Comparison of ENCODE assay signal across 9 cellular contexts in the genomic region with DNA sequence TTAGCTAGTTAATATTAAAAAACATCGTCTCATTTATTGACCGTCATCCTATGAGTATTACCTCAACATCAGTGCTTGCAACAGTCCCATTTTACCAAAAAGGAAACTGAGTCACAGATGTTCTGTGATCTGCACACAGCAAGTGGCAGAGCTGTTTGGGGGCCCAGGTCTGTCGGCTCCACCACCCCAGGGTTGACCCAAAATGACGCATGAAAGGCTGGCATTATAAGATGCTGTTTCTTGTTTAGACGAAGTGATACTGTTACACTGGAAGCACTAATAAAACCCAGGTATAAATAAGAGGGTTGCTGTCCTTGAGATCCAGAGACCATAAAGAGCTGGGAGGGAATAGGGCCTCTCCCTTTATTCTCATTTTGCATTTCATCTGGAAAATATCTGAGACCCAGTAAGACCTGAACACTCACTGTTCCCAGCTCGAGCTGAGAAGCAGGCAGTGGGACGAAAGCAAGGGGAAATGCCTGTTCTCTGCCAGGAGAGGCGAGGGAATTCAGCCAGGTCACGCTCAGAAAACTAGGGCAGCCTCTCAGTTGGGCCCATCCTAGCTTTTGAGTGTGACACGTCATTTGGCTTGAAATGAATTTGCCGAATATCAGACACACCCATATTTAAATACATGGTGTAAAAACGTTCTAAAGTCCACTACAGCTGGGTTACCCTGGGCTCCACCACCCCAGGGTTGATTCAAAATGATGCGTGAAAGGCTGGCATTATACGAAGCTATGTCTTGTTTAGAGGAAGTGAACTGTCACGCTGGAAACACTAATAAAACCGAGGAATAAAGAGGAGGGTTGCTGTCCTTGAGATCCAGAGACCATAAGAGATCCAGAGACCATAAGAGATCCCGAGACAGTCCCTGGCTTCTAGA. TPM values are rescaled to one million over a fixed set of nuclear protein-coding genes. Genes with fewer than 3 reads are reported as not detected.
DNase-seq lines count a peak whose midpoint lies in the region; ATAC-seq, FAIRE-seq and TF ChIP-seq lines count a peak whose summit lies in the region.
"Had no signal": no experiment of that assay in that cellular context is flagged by ENCODE, and none has a peak within 500 bp of the region (broad histone marks: within the 10 kb centered on the region; RNA-seq: fewer than 3 reads in every experiment).

No MANE protein-coding gene starts in this region.

- WGBS in A549 (ENCODE audit: missing lambda C conversion rate), result 79% methylated on average over 17 of the region's 17 CpGs

- peaks cover 0 to 18% (median 11%) of the 10 kb centered on the region in 3 donors for H3K36me3 ChIP-seq in tibial artery

- H3K4me3 ChIP-seq in A549 (peak overlapping the region; percentile 93; the same call in 2 of the 3 replicates), astrocyte of the spinal cord (ENCODE audit: low read depth, low read length) (peak overlapping the region; percentile 89), tibial artery (peak overlapping the region; percentile 77 to 79)

- DNase-seq in A549 (ENCODE audit: low read depth in 1 of 2, low spot score in 1 of 2) (no peak), astrocyte of the spinal cord (ENCODE audit: low read depth, low spot score) (peak; percentile 37), tibial artery (peak; percentile 82 to 90), SW 1271 (lab: John Stamatoyannopoulos, UW) (no peak), HK-2 (ENCODE audit: unreplicated experiment) (no peak), H4 (ENCODE audit: low spot score) (no peak)

- no peak for ATAC-seq in A549

- peak overlapping the region in 1 of 2 experiments; percentile 93; a peak in 2 of 6 replicates for H3K27ac ChIP-seq in A549
- peak overlapping the region; percentile 13 for H3K27ac ChIP-seq in layer of hippocampus (ENCODE audit: low read depth, low read length)
- peak overlapping the region; percentile 86 for H3K27ac ChIP-seq in tibial artery

- TF ChIP-seq CTCF in A549 (IDR thresholded peaks at IDR 0.05), result no peak
- TF ChIP-seq CTCF in astrocyte of the spinal cord (IDR thresholded peaks at IDR 0.05; ENCODE audit: low read depth, low read length), result no peak
- TF ChIP-seq CTCF in tibial artery (IDR thresholded peaks at IDR 0.05), result no peak

- TF ChIP-seq RAD21 in A549 (conservative IDR thresholded peaks at IDR 0.05 in 1 of 2, IDR thresholded peaks at IDR 0.05 in 1 of 2), result no peak

- no peaks in the 10 kb centered on the region for H3K9me3 ChIP-seq in A549
- H3K9me3 ChIP-seq in tibial artery, result no peaks in the 10 kb centered on the region

- in situ Hi-C loops in astrocyte of the spinal cord (cut with HindIII; ENCODE audit: low sequenced_read_pairs), result no loop called here

- H3K27me3 ChIP-seq in layer of hippocampus (ENCODE audit: control insufficient read depth, insufficient read depth, low read length) (no peaks in the 10 kb centered on the region), tibial artery (no peaks in the 10 kb centered on the region)

- peaks cover 14% of the 10 kb centered on the region; the same call in 1 of the 3 replicates for H3K4me1 ChIP-seq in A549
- H3K4me1 ChIP-seq in tibial artery, result peaks cover 0 to 29% (median 26%) of the 10 kb centered on the region in 4 donors

- peak overlapping the region; percentile 92 for H3K4me2 ChIP-seq in A549

- intact Hi-C loops in tibial artery (cut with DNase I; ENCODE audit: low total_unique reads), result no loop called here

- POLR2A ChIA-PET in A549 (lab: Yijun Ruan, JAX), result interaction anchor here (4.1 kb wide), 1 partner anchor 16 kb away, joined by 18 read pairs; a partner anchor contains a TSS

- CTCF ChIA-PET in A549 (lab: Yijun Ruan, JAX), result interaction anchor here (0.8 to 2.4 kb wide), 3 partner anchors 15 to 269 kb away, joined by 3 to 10 read pairs (median 8); no protein-coding TSS in a partner anchor

- TF ChIP-seq EP300 in A549 (IDR thresholded peaks at IDR 0.05), result no peak

- no peak for FAIRE-seq in A549 (lab: Jason Lieb, UNC)
- FAIRE-seq: islet of Langerhans had no signal

- TF ChIP-seq POLR2A in A549 (IDR thresholded peaks at IDR 0.05; ENCODE audit: low read length) (no peak), GM19193 (IDR thresholded peaks at IDR 0.05; ENCODE audit: extremely low read depth, insufficient read depth, insufficient read length) (peak; percentile 25)

TF ChIP-seq in A549, 52 proteins besides CTCF, POLR2A, EP300 and RAD21:
- TF ChIP-seq, protein P1, sequence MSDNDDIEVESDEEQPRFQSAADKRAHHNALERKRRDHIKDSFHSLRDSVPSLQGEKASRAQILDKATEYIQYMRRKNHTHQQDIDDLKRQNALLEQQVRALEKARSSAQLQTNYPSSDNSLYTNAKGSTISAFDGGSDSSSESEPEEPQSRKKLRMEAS (IDR thresholded peaks at IDR 0.05), result no peak
- TF ChIP-seq JUNB (IDR thresholded peaks at IDR 0.05) (no peak), ESRRA (IDR thresholded peaks at IDR 0.05; ENCODE audit: borderline replicate concordance, low read length) (no peak), GATA3 (IDR thresholded peaks at IDR 0.05; ENCODE audit: borderline replicate concordance) (no peak), MAZ (IDR thresholded peaks at IDR 0.05; ENCODE audit: borderline replicate concordance, low read depth, low read length) (no peak), NFE2L2 (conservative IDR thresholded peaks at IDR 0.05; ENCODE audit: low read length) (no peak), ZFP36 (IDR thresholded peaks at IDR 0.05; ENCODE audit: borderline replicate concordance, partially characterized antibody) (no peak), MYC (IDR thresholded peaks at IDR 0.05; ENCODE audit: borderline replicate concordance, low read length) (no peak), EHF (CRISPR knock-in tag; IDR thresholded peaks at IDR 0.05) (no peak), MAFK (IDR thresholded peaks at IDR 0.05; ENCODE audit: partially characterized antibody) (no peak), CEBPB (IDR thresholded peaks at IDR 0.05) (no peak), HEYL (CRISPR knock-in tag; IDR thresholded peaks at IDR 0.05) (no peak), FOSB (CRISPR knock-in tag; IDR thresholded peaks at IDR 0.05) (no peak)
- TF ChIP-seq, protein P2, sequence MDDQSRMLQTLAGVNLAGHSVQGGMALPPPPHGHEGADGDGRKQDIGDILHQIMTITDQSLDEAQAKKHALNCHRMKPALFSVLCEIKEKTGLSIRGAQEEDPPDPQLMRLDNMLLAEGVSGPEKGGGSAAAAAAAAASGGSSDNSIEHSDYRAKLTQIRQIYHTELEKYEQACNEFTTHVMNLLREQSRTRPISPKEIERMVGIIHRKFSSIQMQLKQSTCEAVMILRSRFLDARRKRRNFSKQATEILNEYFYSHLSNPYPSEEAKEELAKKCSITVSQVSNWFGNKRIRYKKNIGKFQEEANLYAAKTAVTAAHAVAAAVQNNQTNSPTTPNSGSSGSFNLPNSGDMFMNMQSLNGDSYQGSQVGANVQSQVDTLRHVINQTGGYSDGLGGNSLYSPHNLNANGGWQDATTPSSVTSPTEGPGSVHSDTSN (IDR thresholded peaks at IDR 0.05), result no peak
- TF ChIP-seq, protein P3, sequence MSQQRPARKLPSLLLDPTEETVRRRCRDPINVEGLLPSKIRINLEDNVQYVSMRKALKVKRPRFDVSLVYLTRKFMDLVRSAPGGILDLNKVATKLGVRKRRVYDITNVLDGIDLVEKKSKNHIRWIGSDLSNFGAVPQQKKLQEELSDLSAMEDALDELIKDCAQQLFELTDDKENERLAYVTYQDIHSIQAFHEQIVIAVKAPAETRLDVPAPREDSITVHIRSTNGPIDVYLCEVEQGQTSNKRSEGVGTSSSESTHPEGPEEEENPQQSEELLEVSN (IDR thresholded peaks at IDR 0.05; ENCODE audit: borderline replicate concordance, low read depth), result no peak

RNA-seq across cellular contexts. Expression of a gene that starts 1.4 kb away (rescaled TPM):
- 14.1 and 14.9 TPM in 2 replicates for polyA plus RNA-seq in A549 (2011; rRNA removed)
- 8.9 and 10.7 TPM in 2 replicates for polyA plus RNA-seq in A549 (2012; cell fraction: cytosol; rRNA removed)
- 105 and 108 TPM in 2 replicates for polyA plus RNA-seq in A549 (2012; cell fraction: nucleus; rRNA removed)
- 13.4 to 20.3 TPM (median 16.9 TPM) in 3 replicates for polyA plus RNA-seq in A549 (2017; fragmentation: RNase III; extraction: RNeasy Plus Mini Kit Qiagen cat#74134 plus additional on column Dnase treatment)
- 11.1 and 12.9 TPM in 2 replicates for polyA minus RNA-seq in A549 (2011; rRNA and poly(A)+ RNA removed)
- total RNA-seq in H4 (2014; rRNA removed; shearing (Covaris generic)), result 3.5 and 5.8 TPM in 2 replicates

RNA-seq across cellular contexts. Expression of a gene that starts 16.4 kb away (rescaled TPM):
- polyA plus RNA-seq in A549 (2011; rRNA removed) (9.6 and 13.1 TPM in 2 replicates), A549 (2017; fragmentation: RNase III; extraction: RNeasy Plus Mini Kit Qiagen cat#74134 plus additional on column Dnase treatment) (10.0 to 10.7 TPM (median 10.6 TPM) in 3 replicates)
- polyA plus RNA-seq in A549 (2012; cell fraction: cytosol; rRNA removed), result 12.4 and 14.5 TPM in 2 replicates
- polyA plus RNA-seq in A549 (2012; cell fraction: nucleus; rRNA removed), result 20.1 and 21.3 TPM in 2 replicates
- polyA minus RNA-seq in A549 (2011; rRNA and poly(A)+ RNA removed), result 28.5 and 42.4 TPM in 2 replicates
- 11.2 and 12.9 TPM in 2 replicates for total RNA-seq in H4 (2014; rRNA removed; shearing (Covaris generic))

RNA-seq across cellular contexts. Expression of a gene that starts 16.5 kb away (rescaled TPM):
- polyA plus RNA-seq in A549 (2011; rRNA removed) (4.4 and 5.0 TPM in 2 replicates), A549 (2017; fragmentation: RNase III; extraction: RNeasy Plus Mini Kit Qiagen cat#74134 plus additional on column Dnase treatment) (1.6 to 2.7 TPM (median 2.0 TPM) in 3 replicates)
- polyA plus RNA-seq in A549 (2012; cell fraction: cytosol; rRNA removed), result 0.63 and 0.94 TPM in 2 replicates
- 0.22 and 0.24 TPM in 2 replicates for polyA plus RNA-seq in A549 (2012; cell fraction: nucleus; rRNA removed)
- polyA minus RNA-seq in A549 (2011; rRNA and poly(A)+ RNA removed), result 0.37 and 1.6 TPM in 2 replicates
- 1.0 TPM in 1 of 2 replicates, not detected in the other for total RNA-seq in H4 (2014; rRNA removed; shearing (Covaris generic))

RNA-seq across cellular contexts. Expression of a gene that starts 26.1 kb away (rescaled TPM):
- 5.2 and 5.4 TPM in 2 replicates for polyA plus RNA-seq in A549 (2011; rRNA removed)
- 1.7 and 2.1 TPM in 2 replicates for polyA plus RNA-seq in A549 (2012; cell fraction: cytosol; rRNA removed)
- 1.7 and 2.0 TPM in 2 replicates for polyA plus RNA-seq in A549 (2012; cell fraction: nucleus; rRNA removed)
- 4.3 to 4.5 TPM (median 4.5 TPM) in 3 replicates for polyA plus RNA-seq in A549 (2017; fragmentation: RNase III; extraction: RNeasy Plus Mini Kit Qiagen cat#74134 plus additional on column Dnase treatment)
- polyA minus RNA-seq in A549 (2011; rRNA and poly(A)+ RNA removed), result 6.7 and 7.4 TPM in 2 replicates
- 5.2 and 6.1 TPM in 2 replicates for total RNA-seq in H4 (2014; rRNA removed; shearing (Covaris generic))

Comparison
In these comparisons a context has a peak if more than half of its experiments do, and no peak if none do; other contexts are left out.
1. DNase-seq: peak in astrocyte of the spinal cord (single experiment) and tibial artery (2 of 2); none in A549 (0 of 2), SW 1271 (0 of 2), HK-2 (single experiment) and H4 (single experiment).
2. Peak in every context shown above with its lines, with median percentiles within 50 percentile points of each other: H3K4me3 ChIP-seq.